Comparison of ENCODE assay signal across 1 cellular context in genomic region chr20:47578543-47578942, GRCh38.
TF ChIP-seq lines count a peak whose summit lies in the region.

No MANE protein-coding gene starts in this region.

TF ChIP-seq in HCT116, 20 proteins besides CTCF, POLR2A, EP300 and RAD21 (continued from another document):
- TF ChIP-seq SRF (IDR thresholded peaks at IDR 0.05; ENCODE audit: low read depth) (no peak), POLR2AphosphoS5 (IDR thresholded peaks at IDR 0.05; ENCODE audit: low read depth, low read length) (no peak), TCF7L2 (IDR thresholded peaks at IDR 0.05; ENCODE audit: borderline replicate concordance, extremely low read depth, insufficient read depth, insufficient read length) (no peak), ELF1 (IDR thresholded peaks at IDR 0.05; ENCODE audit: borderline replicate concordance, low read depth) (no peak), CBX3 (IDR thresholded peaks at IDR 0.05; ENCODE audit: low read depth) (no peak), JUND (IDR thresholded peaks at IDR 0.05) (no peak), CEBPB (IDR thresholded peaks at IDR 0.05; ENCODE audit: low read depth) (no peak), ZFX (IDR thresholded peaks at IDR 0.05) (no peak), EZH2phosphoT487 (IDR thresholded peaks at IDR 0.05; ENCODE audit: borderline replicate concordance) (no peak), REST (IDR thresholded peaks at IDR 0.05; ENCODE audit: low read depth) (no peak), MAX (IDR thresholded peaks at IDR 0.05) (no peak), EGR1 (IDR thresholded peaks at IDR 0.05; ENCODE audit: low read depth) (no peak), SIN3A (IDR thresholded peaks at IDR 0.05; ENCODE audit: low read depth) (no peak), FOSL1 (IDR thresholded peaks at IDR 0.05; ENCODE audit: low read depth) (no peak)
- TF ChIP-seq, protein P1, sequence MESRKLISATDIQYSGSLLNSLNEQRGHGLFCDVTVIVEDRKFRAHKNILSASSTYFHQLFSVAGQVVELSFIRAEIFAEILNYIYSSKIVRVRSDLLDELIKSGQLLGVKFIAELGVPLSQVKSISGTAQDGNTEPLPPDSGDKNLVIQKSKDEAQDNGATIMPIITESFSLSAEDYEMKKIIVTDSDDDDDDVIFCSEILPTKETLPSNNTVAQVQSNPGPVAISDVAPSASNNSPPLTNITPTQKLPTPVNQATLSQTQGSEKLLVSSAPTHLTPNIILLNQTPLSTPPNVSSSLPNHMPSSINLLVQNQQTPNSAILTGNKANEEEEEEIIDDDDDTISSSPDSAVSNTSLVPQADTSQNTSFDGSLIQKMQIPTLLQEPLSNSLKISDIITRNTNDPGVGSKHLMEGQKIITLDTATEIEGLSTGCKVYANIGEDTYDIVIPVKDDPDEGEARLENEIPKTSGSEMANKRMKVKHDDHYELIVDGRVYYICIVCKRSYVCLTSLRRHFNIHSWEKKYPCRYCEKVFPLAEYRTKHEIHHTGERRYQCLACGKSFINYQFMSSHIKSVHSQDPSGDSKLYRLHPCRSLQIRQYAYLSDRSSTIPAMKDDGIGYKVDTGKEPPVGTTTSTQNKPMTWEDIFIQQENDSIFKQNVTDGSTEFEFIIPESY (IDR thresholded peaks at IDR 0.05; ENCODE audit: extremely low read depth, insufficient replicate concordance, low read length), result no peak
- TF ChIP-seq, protein P2, sequence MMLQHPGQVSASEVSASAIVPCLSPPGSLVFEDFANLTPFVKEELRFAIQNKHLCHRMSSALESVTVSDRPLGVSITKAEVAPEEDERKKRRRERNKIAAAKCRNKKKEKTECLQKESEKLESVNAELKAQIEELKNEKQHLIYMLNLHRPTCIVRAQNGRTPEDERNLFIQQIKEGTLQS (IDR thresholded peaks at IDR 0.05), result no peak
TF ChIP-seq in HCT116: peak in this region for 0.
